Comparison of ENCODE assay signal across 18 cellular contexts in the genomic region with DNA sequence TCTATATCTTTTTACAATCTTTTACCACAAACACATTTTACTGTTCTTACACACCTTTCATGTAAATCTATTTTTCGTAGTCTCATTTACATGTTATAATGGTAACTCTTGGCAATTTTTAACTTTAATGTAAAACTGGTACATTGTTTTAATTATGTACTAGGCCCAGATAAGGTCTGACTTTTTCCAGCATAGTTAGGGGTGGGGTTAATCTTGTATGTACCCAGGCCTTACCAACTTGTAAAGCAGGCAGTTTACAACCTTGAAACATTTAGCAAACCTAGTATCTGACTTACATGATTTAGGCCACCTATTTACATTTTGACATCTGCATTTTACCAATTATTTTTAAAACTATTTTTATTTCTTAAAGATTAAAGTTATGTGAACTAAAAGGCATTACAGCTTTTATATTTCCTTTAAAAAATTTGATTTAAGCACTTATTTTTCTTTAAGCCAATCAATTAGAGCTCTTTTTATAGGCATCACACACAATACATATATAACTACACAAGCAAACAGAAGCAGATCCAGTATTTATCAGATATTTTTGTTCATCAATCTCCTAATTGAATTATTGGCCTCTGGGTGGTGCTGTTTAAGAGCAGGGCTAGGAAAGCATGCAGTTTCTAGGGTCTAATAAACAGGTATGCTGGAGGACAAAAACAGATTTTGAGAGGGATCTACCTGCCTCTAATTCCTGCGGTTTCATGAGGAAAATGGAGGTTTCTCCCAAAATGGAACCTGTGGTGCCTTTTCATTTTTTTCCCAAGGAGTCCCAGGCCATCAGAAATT.
"Had no signal": no experiment of that assay in that cellular context is flagged by ENCODE, and none has a peak within 500 bp of the region (broad histone marks: within the 10 kb centered on the region; RNA-seq: fewer than 3 reads in every experiment).

No MANE protein-coding gene starts in this region.

- H3K27me3 Mint-ChIP-seq: activated CD4-positive, alpha-beta T cell treated with anti-CD3 and anti-CD28 coated beads, Interleukin-2, amount 10 ng/mL, durations not matched to agents 24 days and 14 days; activated CD8-positive, alpha-beta T cell treated with anti-CD3 and anti-CD28 coated beads for 36 hours; activated T-cell treated with anti-CD3 and anti-CD28 coated beads, Interleukin-2, amount 50 U/mL, for 24 hours; stimulated activated naive B cell treated with anti-CD40 and anti-IgM and Interleukin-4, amounts not matched to agents 10 μg/mL and 1 μg/mL and 100 μg/mL, for 72 hours had no signal

- H3K27ac Mint-ChIP-seq: activated CD4-positive, alpha-beta T cell treated with anti-CD3 and anti-CD28 coated beads, Interleukin-2, amount 10 ng/mL, durations not matched to agents 24 days and 14 days; activated CD8-positive, alpha-beta T cell treated with anti-CD3 and anti-CD28 coated beads for 36 hours; activated naive CD4-positive, alpha-beta T cell treated with anti-CD3 and anti-CD28 coated beads for 36 hours; activated T-cell treated with anti-CD3 and anti-CD28 coated beads, Interleukin-2, amount 50 U/mL, for 24 hours; mesothelial cell of epicardium; nephron; stimulated activated naive B cell treated with anti-CD40 and anti-IgM and Interleukin-4, amounts not matched to agents 10 μg/mL and 1 μg/mL and 100 μg/mL, for 72 hours had no signal

- H3K27me3 ChIP-seq: body of pancreas, sigmoid colon, upper lobe of left lung had no signal

- H3K4me3 ChIP-seq: body of pancreas, sigmoid colon, thoracic aorta, upper lobe of left lung had no signal

- H3K4me1 Mint-ChIP-seq: mesothelial cell of epicardium; nephron; stimulated activated naive B cell treated with anti-CD40 and anti-IgM and Interleukin-4, amounts not matched to agents 10 μg/mL and 1 μg/mL and 100 μg/mL, for 72 hours had no signal

- H3K4me1 ChIP-seq: body of pancreas, sigmoid colon, upper lobe of left lung had no signal

- ATAC-seq: activated CD8-positive, alpha-beta T cell treated with anti-CD3 and anti-CD28 coated beads for 36 hours; body of pancreas; left cardiac atrium; stimulated activated naive B cell treated with anti-CD40 and anti-IgM and Interleukin-4, amounts not matched to agents 10 μg/mL and 1 μg/mL and 100 μg/mL, for 72 hours had no signal

- H3K4me3 Mint-ChIP-seq: activated CD4-positive, alpha-beta T cell treated with anti-CD3 and anti-CD28 coated beads, Interleukin-2, amount 10 ng/mL, durations not matched to agents 24 days and 14 days; activated CD8-positive, alpha-beta T cell treated with anti-CD3 and anti-CD28 coated beads for 36 hours; activated naive CD4-positive, alpha-beta T cell treated with anti-CD3 and anti-CD28 coated beads for 36 hours; activated T-cell treated with anti-CD3 and anti-CD28 coated beads, Interleukin-2, amount 50 U/mL, for 24 hours; mesothelial cell of epicardium; nephron; stimulated activated naive B cell treated with anti-CD40 and anti-IgM and Interleukin-4, amounts not matched to agents 10 μg/mL and 1 μg/mL and 100 μg/mL, for 72 hours had no signal

- DNase-seq: activated CD4-positive, alpha-beta T cell treated with anti-CD3 and anti-CD28 coated beads, Interleukin-2, amount 10 ng/mL, durations not matched to agents 24 days and 14 days; activated CD8-positive, alpha-beta T cell treated with anti-CD3 and anti-CD28 coated beads for 36 hours; activated naive CD4-positive, alpha-beta T cell treated with anti-CD3 and anti-CD28 coated beads for 36 hours; activated T-cell treated with anti-CD3 and anti-CD28 coated beads, Interleukin-2, amount 50 U/mL, for 24 hours; body of pancreas; caudate nucleus; cortex of kidney; effector CD4-positive, alpha-beta T cell; left cardiac atrium; posterior cingulate gyrus; sigmoid colon; stimulated activated CD4-positive, alpha-beta T cell treated with anti-CD3 and anti-CD28 coated beads, Interleukin-4, amount 100 ng/mL, for 4 hours; stimulated activated naive B cell treated with anti-CD40 and anti-IgM and Interleukin-4, amounts not matched to agents 10 μg/mL and 1 μg/mL and 100 μg/mL, for 72 hours; T-helper 9 cell; upper lobe of left lung had no signal

- H3K27ac ChIP-seq: body of pancreas, sigmoid colon, thoracic aorta, upper lobe of left lung had no signal
